8 cellular contexts compared by ENCODE assay signal in genomic region chr15:51917493-51917892, GRCh38. TPM values are rescaled to one million over a fixed set of nuclear protein-coding genes. Genes with fewer than 3 reads are reported as not detected.
A peak's percentile ranks its signal among the peaks of the same experiment; 100 is the strongest.
DNase-seq lines count a peak whose midpoint lies in the region; ATAC-seq and TF ChIP-seq lines count a peak whose summit lies in the region.

No MANE protein-coding gene starts in this region.

- H3K36me3 ChIP-seq in H7 (replicated peaks; ENCODE audit: control insufficient read depth, insufficient read depth, low read length) = no peaks in the 10 kb centered on the region; the same call in none of the 2 replicates
- no peaks in the 10 kb centered on the region for H3K36me3 ChIP-seq in hepatocyte (replicated peaks; ENCODE audit: insufficient read depth, low read depth)

- no peaks in the 10 kb centered on the region for H4K20me1 ChIP-seq in hepatocyte (ENCODE audit: insufficient read depth, poor library complexity, severe bottlenecking)

- no peak overlapping the region for H3K27ac ChIP-seq in hepatocyte

- ATAC-seq in HG03520 (IDR thresholded peaks at IDR 0.05; ENCODE audit: unreplicated experiment) = no peak
- ATAC-seq in HG02678 (IDR thresholded peaks at IDR 0.05; ENCODE audit: unreplicated experiment) = no peak
- no peak for ATAC-seq in GM21786 (IDR thresholded peaks at IDR 0.05; ENCODE audit: unreplicated experiment)

- H2AFZ ChIP-seq in hepatocyte = no peak overlapping the region

- WGBS in hepatocyte (ENCODE audit: low lambda C conversion rate, missing lambda C conversion rate) = 60% methylated on average over 2 of the region's 2 CpGs

- H3K27me3 ChIP-seq in H7 (ENCODE audit: control insufficient read depth, insufficient read depth, low read length) (no peaks in the 10 kb centered on the region), hepatocyte (no peaks in the 10 kb centered on the region)

- H3K4me3 ChIP-seq in H7 (ENCODE audit: insufficient read depth, low read depth, low read length) = no peak overlapping the region
- H3K4me3 ChIP-seq in hepatocyte = no peak overlapping the region

- H3K9me3 ChIP-seq in hepatocyte (ENCODE audit: low read depth) = no peaks in the 10 kb centered on the region

- peak; percentile 32 for TF ChIP-seq CTCF in hepatocyte (IDR thresholded peaks at IDR 0.05; ENCODE audit: poor library complexity)

- no peaks in the 10 kb centered on the region for H3K9me2 ChIP-seq in hepatocyte (replicated peaks; ENCODE audit: insufficient read depth)

- no peaks in the 10 kb centered on the region for H3K79me2 ChIP-seq in hepatocyte

- DNase-seq in D341Med (ENCODE audit: low spot score) = peak; percentile 63
- peak; percentile 55 for DNase-seq in H7
- peak; percentile 66 for DNase-seq in SHP77 treated with DMSO at 0.1 percent for 48 hours (lab: John Stamatoyannopoulos, UW)
- peak; percentile 26 for DNase-seq in hepatocyte (ENCODE audit: low spot score)
- no peak for DNase-seq in HPDE6-E6E7 (ENCODE audit: extremely low spot score)

- H3K4me2 ChIP-seq in hepatocyte = no peak overlapping the region

- H3K4me1 ChIP-seq in hepatocyte (ENCODE audit: insufficient read depth) = no peaks in the 10 kb centered on the region

RNA-seq across cellular contexts. Expression of gene LEO1, which starts 54.1 kb away (rescaled TPM):
- 15.1 and 26.9 TPM in 2 replicates for total RNA-seq in H7 (2014; rRNA removed; shearing (Covaris generic))
- 25.2 and 26.2 TPM in 2 replicates for total RNA-seq in hepatocyte
- polyA plus RNA-seq in hepatocyte = 23.9 and 25.1 TPM in 2 replicates
